Comparison of ENCODE assay signal across 22 cellular contexts in the genomic region with DNA sequence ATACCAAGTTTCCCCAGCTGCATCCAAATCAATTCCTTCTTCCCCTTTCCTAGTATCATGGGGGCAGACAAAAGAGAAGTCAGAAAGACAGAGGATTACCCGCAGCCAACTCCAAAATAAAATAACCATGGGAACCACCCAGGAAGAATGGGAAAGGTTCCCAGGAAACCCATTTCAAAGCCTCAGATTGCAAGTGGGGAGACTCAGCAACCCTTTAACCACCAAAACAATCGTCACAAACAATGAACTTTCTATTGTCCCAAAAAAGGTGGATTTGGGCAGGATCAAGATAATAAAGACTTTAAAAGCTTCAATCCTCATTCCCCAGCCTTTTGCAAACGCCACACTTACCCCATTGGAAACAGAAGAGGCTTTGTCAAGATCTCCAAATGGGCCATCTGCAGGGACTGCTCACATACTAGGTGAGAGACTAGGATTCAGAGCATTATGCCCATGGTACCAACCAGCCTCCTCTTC. TPM values are rescaled to one million over a fixed set of nuclear protein-coding genes. Genes with fewer than 3 reads are reported as not detected.
DNase-seq lines count a peak whose midpoint lies in the region; ATAC-seq and TF ChIP-seq lines count a peak whose summit lies in the region.
"Had no signal": no experiment of that assay in that cellular context is flagged by ENCODE, and none has a peak within 500 bp of the region (broad histone marks: within the 10 kb centered on the region; RNA-seq: fewer than 3 reads in every experiment).

No MANE protein-coding gene starts in this region.

- no peaks in the 10 kb centered on the region for H3K36me3 ChIP-seq in naive thymus-derived CD4-positive, alpha-beta T cell (ENCODE audit: control insufficient read depth in 2 of 3, insufficient read depth in 3 of 3, low read length in 3 of 3)

- no peaks in the 10 kb centered on the region for H3K9me3 Mint-ChIP-seq in mesothelial cell of epicardium
- peaks cover 0 to 3% (median 0%) of the 10 kb centered on the region in 11 donors for H3K9me3 Mint-ChIP-seq in naive thymus-derived CD4-positive, alpha-beta T cell

- peak overlapping the region; percentile 91 for H3K27ac Mint-ChIP-seq in mesothelial cell of epicardium
- H3K27ac Mint-ChIP-seq in naive thymus-derived CD4-positive, alpha-beta T cell, result no peak overlapping the region
- H3K27ac Mint-ChIP-seq: CD4-positive, CD25-positive, alpha-beta regulatory T cell had no signal

- peak; percentile 19 for DNase-seq in activated CD8-positive, alpha-beta memory T cell treated with anti-CD3 and anti-CD28 coated beads for 24 hours
- DNase-seq in activated CD8-positive, alpha-beta memory T cell treated with anti-CD3 and anti-CD28 coated beads, Interleukin-2, amount 50 U/mL, for 48 hours, result no peak
- DNase-seq in astrocyte of the hippocampus (ENCODE audit: low read depth, low spot score) (peak; percentile 33), mesothelial cell of epicardium (ENCODE audit: low spot score in 2 of 2, unreplicated experiment in 2 of 2) (no peak), hippocampal formation (lab: John Stamatoyannopoulos, UW) (no peak), NCI-H1105 (lab: John Stamatoyannopoulos, UW) (no peak)
- no peak for DNase-seq in activated CD4-positive, alpha-beta T cell treated with anti-CD3 and anti-CD28 coated beads, Interleukin-2, amount 50 U/mL, for 48 hours
- no peak for DNase-seq in naive thymus-derived CD4-positive, alpha-beta T cell
- DNase-seq: CD4-positive, CD25-positive, alpha-beta regulatory T cell; COR-L47; DMS 273 treated with DMSO at 0.1 percent for 48 hours; DND-41; KBM-7; NCI-H1694 treated with DMSO at 0.1 percent for 48 hours; NCI-H2107; NCI-H2227 treated with DMSO at 0.1 percent for 48 hours; NCI-H510A treated with DMSO at 0.1 percent for 48 hours; NCI-H774; SHP77 had no signal

- H3K36me3 Mint-ChIP-seq in mesothelial cell of epicardium, result peaks cover 4% of the 10 kb centered on the region
- peaks cover 0 to 54% (median 11%) of the 10 kb centered on the region in 5 donors for H3K36me3 Mint-ChIP-seq in naive thymus-derived CD4-positive, alpha-beta T cell

- H3K4me1 Mint-ChIP-seq in mesothelial cell of epicardium, result peaks cover 34% of the 10 kb centered on the region
- H3K4me1 Mint-ChIP-seq in naive thymus-derived CD4-positive, alpha-beta T cell, result peaks cover 11 to 59% (median 17%) of the 10 kb centered on the region in 7 donors

- intact Hi-C loops in naive thymus-derived CD4-positive, alpha-beta T cell (cut with micrococcal nuclease), result no loop called here

- H3K4me1 ChIP-seq in naive thymus-derived CD4-positive, alpha-beta T cell (ENCODE audit: control insufficient read depth in 2 of 2, insufficient read depth in 2 of 2, low read length in 2 of 2), result peaks cover 0 to 1% of the 10 kb centered on the region in 2 donors

- no peak for TF ChIP-seq CTCF in mesothelial cell of epicardium (IDR thresholded peaks at IDR 0.05; ENCODE audit: unreplicated experiment)

- no peaks in the 10 kb centered on the region for H3K9me3 ChIP-seq in naive thymus-derived CD4-positive, alpha-beta T cell (ENCODE audit: control insufficient read depth in 2 of 3, low read length in 3 of 3)

- H3K4me3 ChIP-seq in naive thymus-derived CD4-positive, alpha-beta T cell (ENCODE audit: low read length), result no peak overlapping the region

- CTCF ChIA-PET in naive thymus-derived CD4-positive, alpha-beta T cell (lab: Charles Lee), result no interaction called here

- POLR2A ChIA-PET in naive thymus-derived CD4-positive, alpha-beta T cell (lab: Charles Lee), result no interaction called here

- no peak overlapping the region for H3K4me3 Mint-ChIP-seq in mesothelial cell of epicardium
- no peak overlapping the region for H3K4me3 Mint-ChIP-seq in naive thymus-derived CD4-positive, alpha-beta T cell
- H3K4me3 Mint-ChIP-seq: CD4-positive, CD25-positive, alpha-beta regulatory T cell had no signal

- ATAC-seq in naive thymus-derived CD4-positive, alpha-beta T cell, result no peak
- ATAC-seq: HepG2, SK-N-SH treated with all-trans-retinoic acid at 6 μM for 48 hours had no signal

- H3K27ac ChIP-seq in naive thymus-derived CD4-positive, alpha-beta T cell (ENCODE audit: low read depth, low read length), result no peak overlapping the region
- H3K27ac ChIP-seq: 22Rv1 had no signal

- peaks cover 0 to 9% of the 10 kb centered on the region in 2 donors for H3K27me3 ChIP-seq in naive thymus-derived CD4-positive, alpha-beta T cell (ENCODE audit: control insufficient read depth in 2 of 2, insufficient read depth in 2 of 2, low read length in 2 of 2)

- H3K27me3 Mint-ChIP-seq in mesothelial cell of epicardium (ENCODE audit: low read depth), result peaks cover 15% of the 10 kb centered on the region
- H3K27me3 Mint-ChIP-seq in naive thymus-derived CD4-positive, alpha-beta T cell, result peaks cover 15 to 37% (median 32%) of the 10 kb centered on the region in 5 donors

RNA-seq across cellular contexts. Expression of gene TIAM1, which starts 5.1 kb away (rescaled TPM):
- 49.7 to 54.6 TPM (median 53.4 TPM) in 3 replicates for total RNA-seq in mesothelial cell of epicardium
- 100 to 1,000 TPM in 1 of 5 experiments, 10 to 100 TPM in 4; 53.5 to 103 (median 83.8) TPM for total RNA-seq in naive thymus-derived CD4-positive, alpha-beta T cell
- polyA plus RNA-seq in naive thymus-derived CD4-positive, alpha-beta T cell, result 10 to 100 TPM; 24.8 to 32.1 TPM

Comparison
In these comparisons a context has a peak if more than half of its experiments do, and no peak if none do; other contexts are left out.
1. DNase-seq: peak in activated CD8-positive, alpha-beta memory T cell treated with anti-CD3 and anti-CD28 coated beads for 24 hours (single experiment) and astrocyte of the hippocampus (single experiment); none in activated CD8-positive, alpha-beta memory T cell treated with anti-CD3 and anti-CD28 coated beads, Interleukin-2, amount 50 U/mL, for 48 hours (single experiment), mesothelial cell of epicardium (0 of 2), hippocampal formation (0 of 2), NCI-H1105 (single experiment), activated CD4-positive, alpha-beta T cell treated with anti-CD3 and anti-CD28 coated beads, Interleukin-2, amount 50 U/mL, for 48 hours (0 of 2) and naive thymus-derived CD4-positive, alpha-beta T cell (0 of 9).